ENCODE assay signal across 12 cellular contexts in the genomic region with DNA sequence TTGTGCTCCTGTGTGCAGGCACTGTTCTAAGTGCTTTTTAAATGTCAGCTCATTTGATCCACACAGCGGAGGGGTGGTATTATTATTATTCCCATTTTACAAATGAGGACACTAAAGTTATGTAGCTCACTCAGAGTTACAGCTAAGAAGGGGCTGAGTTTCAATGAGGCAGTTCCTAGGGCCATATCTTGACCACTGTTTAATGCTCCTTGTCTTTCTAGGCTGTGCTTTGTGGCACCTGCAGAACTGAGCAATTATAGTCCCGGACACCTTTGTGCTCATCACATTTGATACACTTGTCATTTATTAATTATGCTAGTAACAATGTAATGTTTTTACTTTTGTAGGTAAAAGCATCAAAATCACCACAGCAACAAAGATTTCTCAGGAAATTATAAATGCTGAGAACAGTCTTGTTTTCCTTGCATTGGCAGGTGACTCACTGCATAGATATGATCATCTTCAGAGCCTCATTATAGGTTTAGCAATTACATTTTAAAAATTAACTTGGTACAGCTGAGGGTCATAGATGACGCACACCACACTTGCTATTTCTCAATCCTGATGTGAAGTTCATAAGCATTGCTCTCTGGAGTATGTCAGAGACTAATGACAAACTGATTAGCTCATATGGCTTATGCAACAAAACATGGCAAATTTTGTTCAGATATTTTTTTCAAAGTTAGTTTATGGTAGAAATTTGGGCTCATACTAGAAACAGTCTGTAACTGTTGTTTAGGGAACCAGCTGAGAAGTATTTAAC.
DNase-seq lines count a peak whose midpoint lies in the region; ATAC-seq and TF ChIP-seq lines count a peak whose summit lies in the region.
"Had no signal": no experiment of that assay in that cellular context is flagged by ENCODE, and none has a peak within 500 bp of the region (broad histone marks: within the 10 kb centered on the region; RNA-seq: fewer than 3 reads in every experiment).

No MANE protein-coding gene starts in this region.

- no peak overlapping the region for H3K4me3 ChIP-seq in cardiac fibroblast (replicated peaks in 1 of 2; ENCODE audit: low read depth in 2 of 2, low read length in 2 of 2)
- no peak overlapping the region for H3K4me3 ChIP-seq in lower lobe of right lung
- H3K4me3 ChIP-seq: SK-N-MC had no signal

- ATAC-seq in lower lobe of right lung (peak; percentile 79 to 85), GM18517 (IDR thresholded peaks at IDR 0.05; ENCODE audit: unreplicated experiment) (no peak), GM18907 (IDR thresholded peaks at IDR 0.05; ENCODE audit: unreplicated experiment) (no peak)

- H3K9me3 ChIP-seq in lower lobe of right lung, result no peaks in the 10 kb centered on the region

- no peaks in the 10 kb centered on the region for H3K36me3 Mint-ChIP-seq in CD14-positive monocyte

- H3K4me1 Mint-ChIP-seq in CD14-positive monocyte, result no peaks in the 10 kb centered on the region

- no peak overlapping the region for H3K27ac Mint-ChIP-seq in CD14-positive monocyte
- H3K27ac Mint-ChIP-seq: activated T-helper 1 cell treated with anti-CD3 and anti-CD28 coated beads, Interleukin-12 subunit alpha, Interleukin-12 subunit beta, Interleukin-2, Interleukin-4 antibody, amounts not matched to agents 30 ng/mL and 10 ng/mL and 1 ng/mL, durations not matched to agents 14 hours and 24 hours and 36 hours; nephron progenitor cell had no signal

- peak; percentile 39 for DNase-seq in CD14-positive monocyte (ENCODE audit: low spot score)
- peak; percentile 69 for DNase-seq in M059J (ENCODE audit: low read depth)
- DNase-seq in cardiac fibroblast (ENCODE audit: low read depth in 2 of 2), result peak; percentile 96 to 97
- DNase-seq in lower lobe of right lung, result no peak
- no peak for DNase-seq in NCI-H128 (lab: John Stamatoyannopoulos, UW; ENCODE audit: unreplicated experiment)
- no peak for DNase-seq in DMS79 (lab: John Stamatoyannopoulos, UW)
- DNase-seq: NCI-H1436 treated with DMSO at 0.1 percent for 48 hours, nephron progenitor cell had no signal

- H3K27ac ChIP-seq in lower lobe of right lung, result no peak overlapping the region
- H3K27ac ChIP-seq: SK-N-MC had no signal

- no peaks in the 10 kb centered on the region for H3K4me1 ChIP-seq in lower lobe of right lung

- intact Hi-C loops in CD14-positive monocyte (cut with micrococcal nuclease) (no loop called here), lower lobe of right lung (cut with DNase I) (no loop called here)

- H3K4me3 Mint-ChIP-seq in CD14-positive monocyte, result no peak overlapping the region
- H3K4me3 Mint-ChIP-seq: activated T-helper 1 cell treated with anti-CD3 and anti-CD28 coated beads, Interleukin-12 subunit alpha, Interleukin-12 subunit beta, Interleukin-2, Interleukin-4 antibody, amounts not matched to agents 30 ng/mL and 10 ng/mL and 1 ng/mL, durations not matched to agents 14 hours and 24 hours and 36 hours; nephron progenitor cell had no signal

- no peaks in the 10 kb centered on the region for H3K36me3 ChIP-seq in lower lobe of right lung

- no peaks in the 10 kb centered on the region for H3K27me3 ChIP-seq in lower lobe of right lung (ENCODE audit: low read depth)

- TF ChIP-seq CTCF in CD14-positive monocyte (IDR thresholded peaks at IDR 0.05) (no peak), cardiac fibroblast (IDR thresholded peaks at IDR 0.05; ENCODE audit: low read depth, low read length) (no peak), lower lobe of right lung (IDR thresholded peaks at IDR 0.05) (no peak)

- peaks cover 0 to 1% (median 0%) of the 10 kb centered on the region in 7 donors for H3K9me3 Mint-ChIP-seq in CD14-positive monocyte
- H3K9me3 Mint-ChIP-seq: activated T-helper 1 cell treated with anti-CD3 and anti-CD28 coated beads, Interleukin-12 subunit alpha, Interleukin-12 subunit beta, Interleukin-2, Interleukin-4 antibody, amounts not matched to agents 30 ng/mL and 10 ng/mL and 1 ng/mL, durations not matched to agents 14 hours and 24 hours and 36 hours; nephron progenitor cell had no signal

- no peaks in the 10 kb centered on the region for H3K27me3 Mint-ChIP-seq in CD14-positive monocyte (ENCODE audit: low read depth in 3 of 3)

Comparison
In these comparisons a context has a peak if more than half of its experiments do, and no peak if none do; other contexts are left out.
1. DNase-seq: peak in CD14-positive monocyte (single experiment), M059J (single experiment) and cardiac fibroblast (2 of 2); none in lower lobe of right lung (single experiment), NCI-H128 (single experiment) and DMS79 (single experiment).
2. ATAC-seq: peak in lower lobe of right lung (2 of 2); none in GM18517 (single experiment) and GM18907 (single experiment).